ENCODE assay signal across 28 cellular contexts in the genomic region with DNA sequence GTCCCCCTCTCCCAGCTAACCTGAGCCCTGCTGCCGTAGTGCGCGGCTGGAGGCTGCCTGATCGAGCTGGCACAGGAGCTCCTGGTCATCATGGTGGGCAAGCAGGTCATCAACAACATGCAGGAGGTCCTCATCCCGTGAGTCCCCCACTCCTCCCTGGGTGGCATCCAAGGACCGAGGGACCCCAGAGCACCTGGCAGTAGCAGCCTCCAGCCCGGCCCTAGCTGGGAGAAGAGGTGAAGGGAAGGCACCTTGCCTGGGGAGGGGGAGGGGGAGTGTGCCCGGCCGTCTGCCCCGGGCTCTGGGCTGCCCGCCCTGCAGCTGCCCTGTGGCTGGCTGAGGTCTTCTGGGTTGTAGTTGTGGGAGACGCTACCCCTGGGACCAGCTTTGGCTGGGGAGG.
"Had no signal": no experiment of that assay in that cellular context is flagged by ENCODE, and none has a peak within 500 bp of the region (broad histone marks: within the 10 kb centered on the region; RNA-seq: fewer than 3 reads in every experiment).

No MANE protein-coding gene starts in this region.

- H3K4me2 ChIP-seq: hepatocyte had no signal

- H3K27me3 ChIP-seq: colonic mucosa, gastrocnemius medialis had no signal

- H3K79me2 ChIP-seq: hepatocyte had no signal

- FAIRE-seq: endometrium, kidney had no signal

- H2AFZ ChIP-seq: hepatocyte had no signal

- H3K4me3 ChIP-seq: colonic mucosa, esophagus squamous epithelium, gastrocnemius medialis, hepatocyte, left ventricle myocardium inferior, lower lobe of right lung, mucosa of descending colon had no signal

- DNase-seq: cerebellar nuclear complex; colonic mucosa; cortex of kidney; effector CD8-positive, alpha-beta T cell; effector memory CD8-positive, alpha-beta T cell; endodermal cell; erythroblast; esophagus squamous epithelium; foreskin fibroblast; foreskin melanocyte; gastrocnemius medialis; glutamatergic neuron; head of caudate nucleus; hypothalamus; immature natural killer cell; islet precursor cell; kidney; kidney glomerular epithelial cell; left colon; left ventricle myocardium inferior; lower lobe of right lung; mesenchymal stem cell; mucosa of descending colon had no signal

- ATAC-seq: effector memory CD8-positive, alpha-beta T cell; esophagus mucosa; gastrocnemius medialis; left lobe of liver; lower lobe of right lung had no signal

- H3K4me1 ChIP-seq: colonic mucosa had no signal

- H3K9me3 ChIP-seq: colonic mucosa, esophagus squamous epithelium, gastrocnemius medialis, left ventricle myocardium inferior, lower lobe of right lung, mucosa of descending colon had no signal

- H3K36me3 ChIP-seq: colonic mucosa, esophagus squamous epithelium, gastrocnemius medialis, left ventricle myocardium inferior, lower lobe of right lung had no signal

- H3K27ac ChIP-seq: colonic mucosa, epithelial cell of prostate, esophagus squamous epithelium, gastrocnemius medialis, hepatocyte, left ventricle myocardium inferior, lower lobe of right lung had no signal
